Comparison of ENCODE assay signal across 9 cellular contexts in the genomic region with DNA sequence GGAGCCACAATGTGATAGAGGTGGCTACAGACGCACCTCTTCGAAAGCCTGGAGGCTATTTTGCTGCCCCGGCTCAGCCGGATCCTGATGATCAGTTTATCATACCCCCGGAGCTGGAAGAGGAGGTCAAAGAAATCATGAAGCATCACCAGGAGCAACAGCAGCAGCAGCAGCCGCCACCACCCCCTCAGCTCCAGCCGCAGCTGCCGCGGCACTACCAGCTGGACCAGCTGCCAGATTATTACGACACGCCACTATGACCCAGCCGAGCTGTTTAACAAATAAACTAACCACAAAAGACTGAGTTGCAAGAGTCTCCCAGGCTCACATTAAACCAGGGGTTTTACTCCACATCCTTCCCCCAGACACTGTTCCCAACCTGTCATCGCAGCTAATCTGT.
A peak's percentile ranks its signal among the peaks of the same experiment; 100 is the strongest.
DNase-seq lines count a peak whose midpoint lies in the region; ATAC-seq and TF ChIP-seq lines count a peak whose summit lies in the region.
"Had no signal": no experiment of that assay in that cellular context is flagged by ENCODE, and none has a peak within 500 bp of the region (broad histone marks: within the 10 kb centered on the region; RNA-seq: fewer than 3 reads in every experiment).

No MANE protein-coding gene starts in this region.

- H3K9me1 ChIP-seq in IMR-90 (ENCODE audit: insufficient read depth, low read length) = peaks cover 8% of the 10 kb centered on the region; the same call in 1 of the 2 replicates

- H2BK120ac ChIP-seq in IMR-90 (ENCODE audit: low read depth, low read length) = no peak overlapping the region

- H3K14ac ChIP-seq in IMR-90 (replicated peaks; ENCODE audit: low read depth, low read length) = no peak overlapping the region

- intact Hi-C loops in IMR-90 (cut with micrococcal nuclease) = loop anchor here (1.0 kb wide), 1 partner anchor 395 kb away; no protein-coding TSS in a partner anchor
- intact Hi-C loops in spleen (cut with DNase I; ENCODE audit: low total_unique reads) = no loop called here

- H3K27ac Mint-ChIP-seq in stimulated activated memory B cell treated with anti-CD40 and anti-IgM and Interleukin-4, amounts not matched to agents 10 μg/mL and 1 μg/mL and 100 μg/mL, for 72 hours = no peak overlapping the region
- H3K27ac Mint-ChIP-seq in activated naive CD4-positive, alpha-beta T cell treated with anti-CD3 and anti-CD28 coated beads, Interleukin-2, amount 10 ng/mL, durations not matched to agents 7 days and 5 days = no peak overlapping the region

- H3K9me3 ChIP-seq in IMR-90 (ENCODE audit: control insufficient read depth, insufficient read depth, low read length) (no peaks in the 10 kb centered on the region), spleen (no peaks in the 10 kb centered on the region)

- H2AK9ac ChIP-seq in IMR-90 (replicated peaks; ENCODE audit: low read depth, low read length, poor library complexity) = no peak overlapping the region

- H3K4me3 ChIP-seq in IMR-90 (ENCODE audit: insufficient read depth, low read depth, low read length) (no peak overlapping the region), spleen (no peak overlapping the region)

- DNase-seq in IMR-90 (peak; percentile 96), NOMO-1 treated with DMSO at 0.1 percent for 48 hours (lab: John Stamatoyannopoulos, UW; ENCODE audit: unreplicated experiment) (peak; percentile 96), fibroblast of the conjunctiva (ENCODE audit: low read depth) (peak; percentile 39), spleen (peak; percentile 75), ACHN (no peak), NK-92 (lab: John Stamatoyannopoulos, UW; ENCODE audit: unreplicated experiment) (no peak)
- DNase-seq in activated naive CD4-positive, alpha-beta T cell treated with anti-CD3 and anti-CD28 coated beads, Interleukin-2, amount 10 ng/mL, durations not matched to agents 7 days and 5 days = no peak

- H2BK5ac ChIP-seq in IMR-90 (ENCODE audit: low read depth, low read length, poor library complexity, severe bottlenecking) = no peak overlapping the region

- dilution Hi-C loops in IMR-90 (cut with HindIII; ENCODE audit: low sequenced_read_pairs, unreplicated experiment) = no loop called here

- H3K9ac ChIP-seq in IMR-90 (ENCODE audit: low read depth, low read length) = no peak overlapping the region

- no peak overlapping the region for H3K27ac ChIP-seq in IMR-90 (ENCODE audit: insufficient read depth, low read length)
- peak overlapping the region in 1 of 8 donors; percentile 22 for H3K27ac ChIP-seq in spleen

- H2BK15ac ChIP-seq in IMR-90 (ENCODE audit: low read depth, low read length) = no peak overlapping the region

- no peaks in the 10 kb centered on the region for H3K27me3 ChIP-seq in IMR-90 (ENCODE audit: control insufficient read depth, insufficient read depth, low read length)
- no peaks in the 10 kb centered on the region for H3K27me3 ChIP-seq in spleen (replicated peaks in 1 of 7)

- no peaks in the 10 kb centered on the region for H3K9me3 Mint-ChIP-seq in stimulated activated memory B cell treated with anti-CD40 and anti-IgM and Interleukin-4, amounts not matched to agents 10 μg/mL and 1 μg/mL and 100 μg/mL, for 72 hours
- H3K9me3 Mint-ChIP-seq in activated naive CD4-positive, alpha-beta T cell treated with anti-CD3 and anti-CD28 coated beads, Interleukin-2, amount 10 ng/mL, durations not matched to agents 7 days and 5 days = no peaks in the 10 kb centered on the region

- peaks cover 41% of the 10 kb centered on the region for H3K36me3 Mint-ChIP-seq in stimulated activated memory B cell treated with anti-CD40 and anti-IgM and Interleukin-4, amounts not matched to agents 10 μg/mL and 1 μg/mL and 100 μg/mL, for 72 hours
- no peaks in the 10 kb centered on the region for H3K36me3 Mint-ChIP-seq in activated naive CD4-positive, alpha-beta T cell treated with anti-CD3 and anti-CD28 coated beads, Interleukin-2, amount 10 ng/mL, durations not matched to agents 7 days and 5 days

- H3K23ac ChIP-seq in IMR-90 (ENCODE audit: low read depth, low read length) = no peak overlapping the region

- no peak overlapping the region for H3K4me3 Mint-ChIP-seq in stimulated activated memory B cell treated with anti-CD40 and anti-IgM and Interleukin-4, amounts not matched to agents 10 μg/mL and 1 μg/mL and 100 μg/mL, for 72 hours
- no peak overlapping the region for H3K4me3 Mint-ChIP-seq in activated naive CD4-positive, alpha-beta T cell treated with anti-CD3 and anti-CD28 coated beads, Interleukin-2, amount 10 ng/mL, durations not matched to agents 7 days and 5 days

- WGBS in IMR-90 (ENCODE audit: extremely low coverage in 2 of 2, insufficient read length in 1 of 2), 2 experiments = 0% methylated on average over 3 of the region's 13 CpGs; no CpG with 5 or more reads in 1 of the 2 experiments
- 54 to 84% (median 72%) methylated on average over 13 of the region's 13 CpGs for WGBS in spleen, 5 donors

- H3K56ac ChIP-seq in IMR-90 (ENCODE audit: extremely low read depth, insufficient read depth, low read length) = no peak overlapping the region

- no peaks in the 10 kb centered on the region; a peak in 1 of 4 replicates for H3K79me1 ChIP-seq in IMR-90 (ENCODE audit: low read depth in 1 of 2, low read length in 2 of 2)

- POLR2A ChIA-PET in IMR-90 (lab: Charles Lee; ENCODE audit: unreplicated experiment) = no interaction called here

- H4K8ac ChIP-seq in IMR-90 (ENCODE audit: low read depth in 2 of 2, low read length in 2 of 2) = no peak overlapping the region

- CTCF ChIA-PET in IMR-90 (lab: Yijun Ruan, JAX) = interaction anchor here (0.6 to 1.4 kb wide), 5 partner anchors 16 to 553 kb away, joined by 3 to 4 read pairs (median 3); no protein-coding TSS in a partner anchor
- CTCF ChIA-PET in activated naive CD4-positive, alpha-beta T cell treated with anti-CD3 and anti-CD28 coated beads, Interleukin-2, amount 10 ng/mL, durations not matched to agents 7 days and 5 days (lab: Charles Lee) = interaction anchor here (2.0 to 3.5 kb wide), 2 partner anchors 21 to 264 kb away, joined by 5 to 18 read pairs; a partner anchor contains a TSS

- H3K36me3 ChIP-seq in IMR-90 (ENCODE audit: control insufficient read depth, insufficient read depth, low read length) = peaks cover 11% of the 10 kb centered on the region
- peaks cover 0 to 45% (median 21%) of the 10 kb centered on the region in 6 donors for H3K36me3 ChIP-seq in spleen

- BruUV-seq in IMR-90 (replicated peaks; lab: Mats Ljungman, UMichigan) = no TSS peak

- no peak for TF ChIP-seq POLR2A in IMR-90 (IDR thresholded peaks at IDR 0.05; ENCODE audit: low read depth, low read length)
- TF ChIP-seq POLR2A in spleen (IDR thresholded peaks at IDR 0.05) = no peak

- H3K4ac ChIP-seq in IMR-90 (ENCODE audit: low read depth, low read length) = no peak overlapping the region

- peaks cover 3% of the 10 kb centered on the region for H3K4me1 ChIP-seq in IMR-90 (ENCODE audit: control insufficient read depth, insufficient read depth, low read length)
- H3K4me1 ChIP-seq in spleen = peaks cover 0 to 47% (median 6%) of the 10 kb centered on the region in 6 donors

- in situ Hi-C loops in IMR-90 (cut with MboI; ENCODE audit: low sequenced_read_pairs) = loop anchor here (25.0 kb wide), 1 partner anchor 792 kb away; a partner anchor contains a TSS
- in situ Hi-C loops in ACHN (cut with HindIII; ENCODE audit: low pct_ligation_motif_present, low pct_unique_long_range_greater_than_20kb, low sequenced_read_pairs) = no loop called here

- H2AFZ ChIP-seq in IMR-90 (replicated peaks; ENCODE audit: low read length, poor library complexity) = no peak overlapping the region

- TF ChIP-seq RAD21 in IMR-90 (IDR thresholded peaks at IDR 0.05; ENCODE audit: low read length) = peak; percentile 46

- TF ChIP-seq CTCF in IMR-90 (conservative IDR thresholded peaks at IDR 0.05; ENCODE audit: low read depth, low read length) (no peak), spleen (IDR thresholded peaks at IDR 0.05 in 8 of 11, conservative IDR thresholded peaks at IDR 0.05 in 3 of 11) (no peak)

- no peak overlapping the region for H4K91ac ChIP-seq in IMR-90 (ENCODE audit: insufficient read depth, low read depth, low read length)

- H3K18ac ChIP-seq in IMR-90 (ENCODE audit: low read depth, low read length) = no peak overlapping the region

- no peak overlapping the region for H2AK5ac ChIP-seq in IMR-90 (ENCODE audit: low read depth, low read length)

- H3K4me1 Mint-ChIP-seq in stimulated activated memory B cell treated with anti-CD40 and anti-IgM and Interleukin-4, amounts not matched to agents 10 μg/mL and 1 μg/mL and 100 μg/mL, for 72 hours = peaks cover 6% of the 10 kb centered on the region
- peaks cover 4% of the 10 kb centered on the region for H3K4me1 Mint-ChIP-seq in activated naive CD4-positive, alpha-beta T cell treated with anti-CD3 and anti-CD28 coated beads, Interleukin-2, amount 10 ng/mL, durations not matched to agents 7 days and 5 days

- H2BK20ac ChIP-seq in IMR-90 (ENCODE audit: low read depth, low read length) = no peak overlapping the region

- ATAC-seq in IMR-90 (ENCODE audit: low read depth) = peak; percentile 90
- ATAC-seq in stimulated activated memory B cell treated with anti-CD40 and anti-IgM and Interleukin-4, amounts not matched to agents 10 μg/mL and 1 μg/mL and 100 μg/mL, for 72 hours = no peak
- ATAC-seq: HCT116 had no signal

- no peaks in the 10 kb centered on the region for H3K27me3 Mint-ChIP-seq in stimulated activated memory B cell treated with anti-CD40 and anti-IgM and Interleukin-4, amounts not matched to agents 10 μg/mL and 1 μg/mL and 100 μg/mL, for 72 hours
- H3K27me3 Mint-ChIP-seq in activated naive CD4-positive, alpha-beta T cell treated with anti-CD3 and anti-CD28 coated beads, Interleukin-2, amount 10 ng/mL, durations not matched to agents 7 days and 5 days = no peaks in the 10 kb centered on the region

- H4K5ac ChIP-seq in IMR-90 (ENCODE audit: low read depth, low read length) = no peak overlapping the region

- H4K20me1 ChIP-seq in IMR-90 (ENCODE audit: insufficient read depth, low read length) = peaks cover 15% of the 10 kb centered on the region; the same call in 1 of the 2 replicates

- no peak overlapping the region for H3K4me2 ChIP-seq in IMR-90 (ENCODE audit: low read depth, low read length)

TF ChIP-seq in IMR-90, 13 proteins besides CTCF, POLR2A, EP300 and RAD21 (continues in another document):
- TF ChIP-seq FOS (IDR thresholded peaks at IDR 0.05; ENCODE audit: low read depth, low read length) (peak; percentile 37; the same call in 1 of the 2 replicates), NFE2L2 (IDR thresholded peaks at IDR 0.05; ENCODE audit: low read depth, low read length) (no peak), SMC3 (IDR thresholded peaks at IDR 0.05; ENCODE audit: low read depth, low read length) (peak; percentile 33; the same call in 1 of the 2 replicates), BHLHE40 (IDR thresholded peaks at IDR 0.05; ENCODE audit: low read depth, low read length) (peak; percentile 84; the same call in 1 of the 2 replicates), RCOR1 (IDR thresholded peaks at IDR 0.05; ENCODE audit: insufficient replicate concordance, low read length) (peak; percentile 99), RFX5 (IDR thresholded peaks at IDR 0.05; ENCODE audit: low read depth, low read length) (no peak), CEBPB (IDR thresholded peaks at IDR 0.05; ENCODE audit: low read depth, low read length) (peak; percentile 96), MXI1 (IDR thresholded peaks at IDR 0.05; ENCODE audit: borderline replicate concordance, low read depth, low read length) (0 out of 2 replicates have a peak, but pooled peaks have one; percentile 11)

Comparison
In these comparisons a context has a peak if more than half of its experiments do, and no peak if none do; other contexts are left out.
1. DNase-seq: peak in IMR-90 (single experiment), NOMO-1 treated with DMSO at 0.1 percent for 48 hours (single experiment), fibroblast of the conjunctiva (single experiment) and spleen (single experiment); none in ACHN (single experiment), NK-92 (single experiment) and activated naive CD4-positive, alpha-beta T cell treated with anti-CD3 and anti-CD28 coated beads, Interleukin-2, amount 10 ng/mL, durations not matched to agents 7 days and 5 days (single experiment).